In the genomic region with DNA sequence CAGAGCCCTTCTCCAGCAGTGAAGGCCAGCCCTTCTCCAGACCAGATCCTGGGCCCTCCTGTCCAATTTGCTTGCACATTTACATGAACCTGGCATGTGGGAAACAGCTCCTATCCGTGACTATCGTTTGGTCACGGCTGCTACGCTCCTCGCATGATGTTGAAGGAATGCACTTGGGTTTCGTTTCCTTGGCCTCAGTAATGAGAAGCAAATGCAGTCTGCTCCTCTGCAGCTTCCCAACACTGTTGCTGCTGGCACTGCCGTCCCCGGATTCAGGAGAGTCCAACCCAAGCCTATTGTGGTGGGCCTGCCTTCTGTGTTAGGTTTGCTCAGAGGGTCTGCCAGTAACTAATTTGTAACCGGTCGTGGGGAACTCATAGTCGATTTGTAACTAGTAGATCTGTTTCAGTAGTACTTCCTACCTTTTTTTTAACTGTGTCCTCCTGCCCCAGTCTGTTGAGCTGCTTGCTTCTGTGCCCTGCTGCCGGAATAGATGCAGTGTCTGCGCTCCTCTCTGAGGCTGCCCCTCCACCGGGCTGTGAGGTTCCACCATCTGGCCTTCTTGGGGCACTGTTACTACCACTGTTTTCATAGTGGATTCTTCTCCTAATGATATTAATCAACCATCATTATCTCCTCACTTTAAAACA, we compare ENCODE assay signal across 16 cellular contexts. TPM values are rescaled to one million over a fixed set of nuclear protein-coding genes. Genes with fewer than 3 reads are reported as not detected.
DNase-seq lines count a peak whose midpoint lies in the region; ATAC-seq and TF ChIP-seq lines count a peak whose summit lies in the region.
"Had no signal": no experiment of that assay in that cellular context is flagged by ENCODE, and none has a peak within 500 bp of the region (broad histone marks: within the 10 kb centered on the region; RNA-seq: fewer than 3 reads in every experiment).

No MANE protein-coding gene starts in this region.

- H2BK12ac ChIP-seq in neuronal stem cell (ENCODE audit: low read length), result no peak overlapping the region

- POLR2A ChIA-PET in CD8-positive, alpha-beta memory T cell (lab: Charles Lee), result no interaction called here

- no peak overlapping the region for H3K14ac ChIP-seq in neuronal stem cell (ENCODE audit: low read length)

- H3K18ac ChIP-seq in neuronal stem cell (ENCODE audit: low read length), result peak overlapping the region; percentile 1

- no peaks in the 10 kb centered on the region for H3K36me3 ChIP-seq in CD8-positive, alpha-beta memory T cell (ENCODE audit: insufficient read depth, low read length)
- H3K36me3 ChIP-seq in endodermal cell (ENCODE audit: control insufficient read depth, insufficient read depth, low read length), result peaks cover 96% of the 10 kb centered on the region
- H3K36me3 ChIP-seq in neuronal stem cell (replicated peaks in 1 of 2; ENCODE audit: control insufficient read depth in 2 of 2, insufficient read depth in 2 of 2, low read length in 2 of 2), result peaks cover 8 to 95% of the 10 kb centered on the region in 2 donors

- no peak overlapping the region for H2BK5ac ChIP-seq in neuronal stem cell (ENCODE audit: low read length)

- peak overlapping the region in 1 of 7 donors; percentile 32 for H3K4me3 Mint-ChIP-seq in CD8-positive, alpha-beta memory T cell
- no peak overlapping the region for H3K4me3 Mint-ChIP-seq in endodermal cell
- H3K4me3 Mint-ChIP-seq: activated B cell treated with CpG ODN at 0.5 μM for 24 hours; activated naive CD8-positive, alpha-beta T cell treated with anti-CD3 and anti-CD28 coated beads for 36 hours had no signal

- CTCF ChIA-PET in CD8-positive, alpha-beta memory T cell (lab: Charles Lee), result no interaction called here

- H4K8ac ChIP-seq in neuronal stem cell (ENCODE audit: low read depth, low read length), result peak overlapping the region; percentile 43

- no peak overlapping the region for H4K91ac ChIP-seq in neuronal stem cell (ENCODE audit: low read depth, low read length, poor library complexity)

- H3K9me3 Mint-ChIP-seq in CD8-positive, alpha-beta memory T cell, result no peaks in the 10 kb centered on the region
- no peaks in the 10 kb centered on the region for H3K9me3 Mint-ChIP-seq in endodermal cell
- H3K9me3 Mint-ChIP-seq: activated B cell treated with CpG ODN at 0.5 μM for 24 hours; activated naive CD8-positive, alpha-beta T cell treated with anti-CD3 and anti-CD28 coated beads for 36 hours had no signal

- no peak overlapping the region for H3K4me2 ChIP-seq in neuronal stem cell (ENCODE audit: insufficient read depth, low read length, poor library complexity, severe bottlenecking)

- peaks cover 0 to 3% (median 0%) of the 10 kb centered on the region in 3 donors for H3K36me3 Mint-ChIP-seq in CD8-positive, alpha-beta memory T cell
- H3K36me3 Mint-ChIP-seq in endodermal cell (ENCODE audit: low read depth), result peaks cover 21% of the 10 kb centered on the region

- H3K23ac ChIP-seq in neuronal stem cell (ENCODE audit: low read depth, low read length, poor library complexity), result no peak overlapping the region

- H3K27me3 Mint-ChIP-seq in CD8-positive, alpha-beta memory T cell, result peaks cover 2 to 3% of the 10 kb centered on the region in 2 donors
- H3K27me3 Mint-ChIP-seq in endodermal cell (ENCODE audit: insufficient read depth), result no peaks in the 10 kb centered on the region
- H3K27me3 Mint-ChIP-seq: activated B cell treated with CpG ODN at 0.5 μM for 24 hours; activated naive CD8-positive, alpha-beta T cell treated with anti-CD3 and anti-CD28 coated beads for 36 hours had no signal

- no peaks in the 10 kb centered on the region for H3K79me1 ChIP-seq in neuronal stem cell (ENCODE audit: low read depth, low read length)

- WGBS in endodermal cell (ENCODE audit: insufficient coverage in 1 of 2, insufficient read length in 1 of 2), 2 experiments, result 80 to 95% methylated on average over 9 to 14 of the region's 14 CpGs
- WGBS in neuronal stem cell (ENCODE audit: extremely low coverage in 2 of 2, insufficient read length in 2 of 2, insufficient replicate concordance in 1 of 2), 2 donors, result no CpG with 5 or more reads among the region's 14 CpGs

- H2BK120ac ChIP-seq in neuronal stem cell (ENCODE audit: low read depth, low read length), result no peak overlapping the region

- no peak overlapping the region for H3K27ac ChIP-seq in CD8-positive, alpha-beta memory T cell (ENCODE audit: low read depth, low read length)
- H3K27ac ChIP-seq in endodermal cell (ENCODE audit: low read depth, low read length), result peak overlapping the region; percentile 69
- H3K27ac ChIP-seq in neuronal stem cell (replicated peaks; ENCODE audit: low read length), result no peak overlapping the region
- H3K27ac ChIP-seq: Peyer's patch, stomach had no signal

- H3K9ac ChIP-seq in endodermal cell (ENCODE audit: extremely low read depth, low read length, poor library complexity, severe bottlenecking) (no peak overlapping the region), neuronal stem cell (ENCODE audit: low read depth, low read length, poor library complexity) (peak overlapping the region; percentile 32)

- no peak overlapping the region for H2AFZ ChIP-seq in neuronal stem cell (ENCODE audit: low read length)

- no peak for DNase-seq in CD8-positive, alpha-beta memory T cell
- DNase-seq in NCI-H1694 treated with DMSO at 0.1 percent for 48 hours (lab: John Stamatoyannopoulos, UW) (peak; percentile 27), endodermal cell (no peak), neuronal stem cell (ENCODE audit: low spot score) (no peak), germinal center (ENCODE audit: low spot score) (no peak)
- DNase-seq in NK-92 treated with Interleukin-12 subunit alpha and Interleukin-12 subunit beta, amount 100 ng/mL, for 24 hours (lab: John Stamatoyannopoulos, UW), result no peak
- DNase-seq: activated B cell treated with CpG ODN at 0.5 μM for 24 hours; activated CD8-positive, alpha-beta memory T cell treated with anti-CD3 and anti-CD28 coated beads, Interleukin-2, amount 50 U/mL, for 48 hours; activated naive CD8-positive, alpha-beta T cell treated with anti-CD3 and anti-CD28 coated beads for 36 hours; MM.1S; NCI-H446 treated with DMSO at 0.1 percent for 48 hours; Peyer's patch; stomach had no signal

- ATAC-seq in GM19324 (IDR thresholded peaks at IDR 0.05; ENCODE audit: low FRiP score, unreplicated experiment) (no peak), GM21423 (IDR thresholded peaks at IDR 0.05; ENCODE audit: unreplicated experiment) (no peak)
- ATAC-seq: sciatic nerve had no signal

- no peaks in the 10 kb centered on the region for H3K9me3 ChIP-seq in CD8-positive, alpha-beta memory T cell (ENCODE audit: low read length)
- H3K9me3 ChIP-seq in endodermal cell (ENCODE audit: control insufficient read depth, low read length), result no peaks in the 10 kb centered on the region
- H3K9me3 ChIP-seq in neuronal stem cell (replicated peaks in 1 of 2; ENCODE audit: control insufficient read depth in 2 of 2, insufficient read depth in 1 of 2, low read depth in 1 of 2, low read length in 2 of 2), result no peaks in the 10 kb centered on the region
- H3K9me3 ChIP-seq: Peyer's patch, stomach had no signal

- H3K27me3 ChIP-seq in CD8-positive, alpha-beta memory T cell (ENCODE audit: insufficient read depth, low read length, poor library complexity, severe bottlenecking), result no peaks in the 10 kb centered on the region
- no peaks in the 10 kb centered on the region for H3K27me3 ChIP-seq in endodermal cell (ENCODE audit: control insufficient read depth, insufficient read depth, low read length, poor library complexity, severe bottlenecking)
- no peaks in the 10 kb centered on the region for H3K27me3 ChIP-seq in neuronal stem cell (ENCODE audit: control insufficient read depth in 3 of 3, insufficient read depth in 3 of 3, low read depth in 1 of 3, low read length in 3 of 3)
- H3K27me3 ChIP-seq: Peyer's patch, stomach had no signal

- peaks cover 49 to 53% (median 51%) of the 10 kb centered on the region in 3 donors for H3K4me1 Mint-ChIP-seq in CD8-positive, alpha-beta memory T cell
- no peaks in the 10 kb centered on the region for H3K4me1 Mint-ChIP-seq in endodermal cell
- H3K4me1 Mint-ChIP-seq: activated B cell treated with CpG ODN at 0.5 μM for 24 hours had no signal

- H3K4me3 ChIP-seq in CD8-positive, alpha-beta memory T cell (ENCODE audit: low read length), result no peak overlapping the region
- H3K4me3 ChIP-seq in endodermal cell (ENCODE audit: low read length) (no peak overlapping the region), neuronal stem cell (ENCODE audit: low read length in 2 of 2) (no peak overlapping the region)
- H3K4me3 ChIP-seq: Peyer's patch, stomach had no signal

- peak overlapping the region in 7 of 8 donors; percentile 16 to 90 (median 78) for H3K27ac Mint-ChIP-seq in CD8-positive, alpha-beta memory T cell
- peak overlapping the region; percentile 44 for H3K27ac Mint-ChIP-seq in endodermal cell
- H3K27ac Mint-ChIP-seq: activated B cell treated with CpG ODN at 0.5 μM for 24 hours; activated naive CD8-positive, alpha-beta T cell treated with anti-CD3 and anti-CD28 coated beads for 36 hours had no signal

- no peak overlapping the region for H2BK15ac ChIP-seq in neuronal stem cell (ENCODE audit: low read length)

- H2AK5ac ChIP-seq in neuronal stem cell (ENCODE audit: low read depth, low read length), result no peak overlapping the region

- H3K4me1 ChIP-seq in CD8-positive, alpha-beta memory T cell (ENCODE audit: insufficient read depth, low read length), result peaks cover 31% of the 10 kb centered on the region
- H3K4me1 ChIP-seq in endodermal cell (ENCODE audit: control insufficient read depth, insufficient read depth, low read length) (no peaks in the 10 kb centered on the region), neuronal stem cell (ENCODE audit: control insufficient read depth in 2 of 2, insufficient read depth in 1 of 2, low read depth in 1 of 2, low read length in 2 of 2) (peaks cover 0 to 8% of the 10 kb centered on the region in 2 donors)
- H3K4me1 ChIP-seq: Peyer's patch had no signal

- H3K4ac ChIP-seq in neuronal stem cell (ENCODE audit: low read length), result no peak overlapping the region

- TF ChIP-seq CTCF in endodermal cell (conservative IDR thresholded peaks at IDR 0.05), result no peak

RNA-seq across cellular contexts. Expression of a gene that starts 58.4 kb away (rescaled TPM):
- 1 to 10 TPM; 4.4 to 4.6 TPM for total RNA-seq in CD8-positive, alpha-beta memory T cell
- polyA plus RNA-seq in CD8-positive, alpha-beta memory T cell, result 11.3 TPM
- total RNA-seq in endodermal cell, result 10 to 100 TPM; 10.7 to 14.7 TPM
- 7.1 TPM for polyA plus RNA-seq in endodermal cell (2013, experiment 1 of 2)
- polyA plus RNA-seq in endodermal cell (2013, experiment 2 of 2), result 6.4 TPM
- polyA plus RNA-seq in neuronal stem cell (2013, experiment 1 of 2), result 8.6 TPM
- polyA plus RNA-seq in neuronal stem cell (2013, experiment 2 of 2), result 8.5 TPM
